Comparison of ENCODE assay signal across 1 cellular context in genomic region chr19:11035441-11036377, GRCh38.
A peak's percentile ranks its signal among the peaks of the same experiment; 100 is the strongest.
TF ChIP-seq lines count a peak whose summit lies in the region.

No MANE protein-coding gene starts in this region.

TF ChIP-seq in GM12878, 131 proteins besides CTCF, POLR2A, EP300 and RAD21 (continued from another document):
- TF ChIP-seq PRDM15 (CRISPR knock-in tag; IDR thresholded peaks at IDR 0.05) (no peak), TCF3 (IDR thresholded peaks at IDR 0.05; ENCODE audit: borderline replicate concordance, insufficient read depth, low read depth, low read length) (peak; percentile 84), USF2 (IDR thresholded peaks at IDR 0.05; ENCODE audit: borderline replicate concordance, low read depth, low read length) (peak; percentile 57), PKNOX1 (IDR thresholded peaks at IDR 0.05) (peak; percentile 94), CHD1 (IDR thresholded peaks at IDR 0.05; ENCODE audit: low read depth, low read length) (no peak), ESRRA (IDR thresholded peaks at IDR 0.05; ENCODE audit: low read length) (no peak), ATF3 (IDR thresholded peaks at IDR 0.05; ENCODE audit: borderline replicate concordance, extremely low read depth, low read depth, low read length) (0 out of 2 replicates have a peak, but pooled peaks have one; percentile 28), TBL1XR1 (IDR thresholded peaks at IDR 0.05; ENCODE audit: low read depth, low read length) (no peak), SREBF1 (IDR thresholded peaks at IDR 0.05; ENCODE audit: low read length) (no peak), POU2F2 (IDR thresholded peaks at IDR 0.05; ENCODE audit: borderline replicate concordance, low read depth, low read length) (peak; percentile 61; the same call in 1 of the 3 replicates), CEBPB (IDR thresholded peaks at IDR 0.05; ENCODE audit: borderline replicate concordance in 1 of 2, low read depth in 2 of 2, low read length in 2 of 2) (no peak), PBX3 (IDR thresholded peaks at IDR 0.05; ENCODE audit: insufficient replicate concordance, low read depth, low read length) (peak; percentile 87), STAT1 (conservative IDR thresholded peaks at IDR 0.05) (0 out of 2 replicates have a peak, but pooled peaks have one; percentile 43), USF1 (IDR thresholded peaks at IDR 0.05; ENCODE audit: borderline replicate concordance, extremely low read length, insufficient read depth, low read depth, low read length) (peak; percentile 62), CBX3 (IDR thresholded peaks at IDR 0.05; ENCODE audit: borderline replicate concordance, low read depth) (no peak), LARP7 (IDR thresholded peaks at IDR 0.05) (no peak), SMARCA5 (IDR thresholded peaks at IDR 0.05) (0 out of 2 replicates have a peak, but pooled peaks have one; percentile 65), MEF2B (IDR thresholded peaks at IDR 0.05; ENCODE audit: partially characterized antibody, poor library complexity, severe bottlenecking) (peak; percentile 83), ZNF592 (IDR thresholded peaks at IDR 0.05) (no peak), POLR2AphosphoS2 (IDR thresholded peaks at IDR 0.05; ENCODE audit: low read depth, low read length) (no peak), HCFC1 (IDR thresholded peaks at IDR 0.05; ENCODE audit: low read length) (peak; percentile 11; the same call in 1 of the 2 replicates), PAX5 (IDR thresholded peaks at IDR 0.05; ENCODE audit: borderline replicate concordance, low read depth, low read length) (0 out of 2 replicates have a peak, but pooled peaks have one; percentile 18), IRF4 (IDR thresholded peaks at IDR 0.05; ENCODE audit: low read depth, low read length) (0 out of 2 replicates have a peak, but pooled peaks have one; percentile 48), ATF2 (IDR thresholded peaks at IDR 0.05; ENCODE audit: low read length) (no peak), ZBTB33 (IDR thresholded peaks at IDR 0.05) (no peak), HDGF (IDR thresholded peaks at IDR 0.05) (peak; percentile 39; the same call in 1 of the 2 replicates), SRF (IDR thresholded peaks at IDR 0.05; ENCODE audit: low read depth in 2 of 2, low read length in 2 of 2) (no peak), SKIL (IDR thresholded peaks at IDR 0.05; ENCODE audit: low read depth, poor library complexity, severe bottlenecking) (peak; percentile 33), ELK1 (IDR thresholded peaks at IDR 0.05; ENCODE audit: low read depth, low read length) (no peak), BHLHE40 (IDR thresholded peaks at IDR 0.05; ENCODE audit: borderline replicate concordance in 1 of 2, low read depth in 2 of 2, low read length in 1 of 2) (peak in 1 of 2 experiments; percentile 67; a peak in 2 of 4 replicates), RUNX3 (IDR thresholded peaks at IDR 0.05; ENCODE audit: low read length) (0 out of 2 replicates have a peak, but pooled peaks have one; percentile 9), RCOR1 (conservative IDR thresholded peaks at IDR 0.05; ENCODE audit: low read depth, low read length) (no peak), SMC3 (IDR thresholded peaks at IDR 0.05; ENCODE audit: borderline replicate concordance, low read length) (peak; percentile 88)
